Comparison of ENCODE assay signal across 35 cellular contexts in the genomic region with DNA sequence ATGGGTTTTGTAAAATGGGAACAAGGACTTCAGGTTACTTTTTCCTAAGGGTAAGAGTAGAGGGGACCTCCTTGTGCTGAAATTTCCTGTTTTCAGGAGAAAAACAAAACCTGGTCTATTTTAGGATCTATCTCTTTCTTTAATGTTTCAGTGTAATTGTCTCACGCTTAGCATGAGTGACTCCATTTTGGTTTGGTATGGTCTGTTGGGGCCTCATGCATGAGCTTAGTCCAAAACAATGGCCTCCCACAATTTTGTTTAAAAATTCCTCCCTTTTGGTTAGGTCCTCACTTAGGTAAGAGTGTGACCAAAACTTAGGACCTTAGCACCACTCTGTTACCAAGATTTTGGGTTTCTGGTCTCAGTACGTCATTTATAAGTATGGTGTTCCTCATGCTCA.
A peak's percentile ranks its signal among the peaks of the same experiment; 100 is the strongest.
DNase-seq lines count a peak whose midpoint lies in the region; ATAC-seq, FAIRE-seq and TF ChIP-seq lines count a peak whose summit lies in the region.
"Had no signal": no experiment of that assay in that cellular context is flagged by ENCODE, and none has a peak within 500 bp of the region (broad histone marks: within the 10 kb centered on the region; RNA-seq: fewer than 3 reads in every experiment).

No MANE protein-coding gene starts in this region.

- H2AFZ ChIP-seq in GM12878 (ENCODE audit: control insufficient read depth, low read depth, low read length) (no peak overlapping the region), K562 (ENCODE audit: low read depth, low read length) (no peak overlapping the region)

- POLR2A ChIA-PET in GM12878 (lab: Charles Lee) (no interaction called here), K562 (lab: Yijun Ruan, JAX) (no interaction called here)
- POLR2A ChIA-PET in activated CD8-positive, alpha-beta T cell treated with anti-CD3 and anti-CD28 coated beads for 36 hours (lab: Charles Lee) = no interaction called here

- H4K20me1 ChIP-seq in GM12878 (ENCODE audit: control insufficient read depth, insufficient read depth) (no peaks in the 10 kb centered on the region), K562 (replicated peaks; ENCODE audit: control insufficient read depth, insufficient read depth, low read length) (no peaks in the 10 kb centered on the region)
- H4K20me1 ChIP-seq: BLaER1; BLaER1 treated with 17β-estradiol and CSF1 and Interleukin-3, amounts not matched to agents 10 nM and 100 nM had no signal

- H3K36me3 ChIP-seq in GM12878 (ENCODE audit: control insufficient read depth in 2 of 2, insufficient read depth in 2 of 2, low read length in 1 of 2) = peaks cover 1 to 2% of the 10 kb centered on the region in 2 experiments; a peak in 1 of 4 replicates
- peaks cover 61% of the 10 kb centered on the region; the same call in 2 of the 3 replicates for H3K36me3 ChIP-seq in K562 (ENCODE audit: control insufficient read depth, insufficient read depth, low read length)
- peaks cover 68% of the 10 kb centered on the region for H3K36me3 ChIP-seq in suprapubic skin
- H3K36me3 ChIP-seq: BE2C had no signal

- intact Hi-C loops in GM12878 (cut with micrococcal nuclease; ENCODE audit: unreplicated experiment) (no loop called here), K562 (cut with micrococcal nuclease) (no loop called here)
- intact Hi-C loops in activated CD8-positive, alpha-beta T cell treated with anti-CD3 and anti-CD28 coated beads for 36 hours (cut with micrococcal nuclease) = no loop called here

- TF ChIP-seq POLR2A in GM12878 (IDR thresholded peaks at IDR 0.05; ENCODE audit: low read depth, low read length) = no peak
- TF ChIP-seq POLR2A in K562 (conservative IDR thresholded peaks at IDR 0.05) = no peak
- TF ChIP-seq POLR2A in suprapubic skin (IDR thresholded peaks at IDR 0.05) = no peak

- peak overlapping the region; percentile 35 for H3K27ac Mint-ChIP-seq in activated CD8-positive, alpha-beta memory T cell treated with anti-CD3 and anti-CD28 coated beads, Interleukin-2, amount 10 ng/mL, durations not matched to agents 7 days and 5 days
- no peak overlapping the region for H3K27ac Mint-ChIP-seq in activated CD8-positive, alpha-beta T cell treated with anti-CD3 and anti-CD28 coated beads for 36 hours
- H3K27ac Mint-ChIP-seq: B cell; CD4-positive, alpha-beta T cell; CD4-positive, CD25-positive, alpha-beta regulatory T cell; CD8-positive, alpha-beta T cell had no signal

- RAD21 ChIA-PET in GM12878 (lab: Charles Lee; ENCODE audit: unreplicated experiment) = no interaction called here

- H3K4me3 ChIP-seq in GM12878 = no peak overlapping the region
- no peak overlapping the region for H3K4me3 ChIP-seq in K562
- no peak overlapping the region for H3K4me3 ChIP-seq in suprapubic skin
- H3K4me3 ChIP-seq: A549; BLaER1; BLaER1 treated with 17β-estradiol and CSF1 and Interleukin-3, amounts not matched to agents 10 nM and 100 nM had no signal

- no peak for DNase-seq in activated CD8-positive, alpha-beta memory T cell treated with anti-CD3 and anti-CD28 coated beads, Interleukin-2, amount 10 ng/mL, durations not matched to agents 7 days and 5 days
- no peak for DNase-seq in activated CD8-positive, alpha-beta memory T cell treated with anti-CD3 and anti-CD28 coated beads, Interleukin-2, amount 50 U/mL, for 48 hours
- DNase-seq in GM12878 (ENCODE audit: low read depth, low spot score) (no peak), K562 (ENCODE audit: extremely low read depth in 1 of 4, low spot score in 3 of 4) (no peak), suprapubic skin (ENCODE audit: low spot score in 2 of 2) (no peak)
- DNase-seq in activated CD8-positive, alpha-beta T cell treated with anti-CD3 and anti-CD28 coated beads for 36 hours = no peak
- DNase-seq: 8988T; ACHN; AML-193; BE2C; C1 segment of cervical spinal cord; Caco-2; Calu3; CD4-positive, alpha-beta memory T cell; CD4-positive, alpha-beta T cell; CD4-positive, CD25-positive, alpha-beta regulatory T cell; CD8-positive, alpha-beta memory T cell; CD8-positive, alpha-beta T cell; COR-L47; DMS 273 treated with DMSO at 0.1 percent for 48 hours; DMS153; DMS53; DMS79; DMS79 treated with DMSO at 0.1 percent for 48 hours; DND-41; EL had no signal

- H3K27ac ChIP-seq in GM12878 (ENCODE audit: control insufficient read depth, insufficient read depth) (no peak overlapping the region), K562 (ENCODE audit: extremely low read depth, low read depth, low read length) (no peak overlapping the region), suprapubic skin (no peak overlapping the region)
- H3K27ac ChIP-seq: 22Rv1; A549; BLaER1; BLaER1 treated with 17β-estradiol and CSF1 and Interleukin-3, amounts not matched to agents 10 nM and 100 nM; C4-2B had no signal

- in situ Hi-C loops in GM12878 (cut with MboI) = no loop called here
- in situ Hi-C loops in K562 (cut with MboI) = no loop called here

- no peak for ATAC-seq in activated CD8-positive, alpha-beta memory T cell treated with anti-CD3 and anti-CD28 coated beads, Interleukin-2, amount 10 ng/mL, durations not matched to agents 7 days and 5 days
- no peak for ATAC-seq in GM12878
- ATAC-seq in K562 = no peak
- no peak for ATAC-seq in activated CD8-positive, alpha-beta T cell treated with anti-CD3 and anti-CD28 coated beads for 36 hours
- ATAC-seq: A549; CD8-positive, alpha-beta T cell had no signal

- H3K79me2 ChIP-seq in GM12878 (ENCODE audit: control insufficient read depth, insufficient read depth, low read length) (no peaks in the 10 kb centered on the region), K562 (ENCODE audit: control insufficient read depth, insufficient read depth, low read length) (no peaks in the 10 kb centered on the region)

- TF ChIP-seq CTCF in GM12878 (IDR thresholded peaks at IDR 0.05 in 2 of 3, conservative IDR thresholded peaks at IDR 0.05 in 1 of 3; ENCODE audit: control insufficient read depth in 2 of 3, extremely low read depth in 1 of 3, insufficient read depth in 1 of 3, low read depth in 3 of 3, low read length in 3 of 3) = no peak
- no peak for TF ChIP-seq CTCF in K562 (IDR thresholded peaks at IDR 0.05 in 2 of 3, conservative IDR thresholded peaks at IDR 0.05 in 1 of 3; ENCODE audit: insufficient read depth in 2 of 3, low read depth in 1 of 3, low read length in 3 of 3)
- no peak for TF ChIP-seq CTCF in activated CD8-positive, alpha-beta T cell treated with anti-CD3 and anti-CD28 coated beads for 36 hours (IDR thresholded peaks at IDR 0.05)
- no peak for TF ChIP-seq CTCF in suprapubic skin (IDR thresholded peaks at IDR 0.05)

- no peaks in the 10 kb centered on the region for H3K27me3 Mint-ChIP-seq in activated CD8-positive, alpha-beta memory T cell treated with anti-CD3 and anti-CD28 coated beads, Interleukin-2, amount 10 ng/mL, durations not matched to agents 7 days and 5 days
- H3K27me3 Mint-ChIP-seq in activated CD8-positive, alpha-beta T cell treated with anti-CD3 and anti-CD28 coated beads for 36 hours = no peaks in the 10 kb centered on the region
- H3K27me3 Mint-ChIP-seq: B cell; CD4-positive, alpha-beta memory T cell; CD4-positive, alpha-beta T cell; CD4-positive, CD25-positive, alpha-beta regulatory T cell; CD8-positive, alpha-beta memory T cell had no signal

- no peaks in the 10 kb centered on the region for H3K27me3 ChIP-seq in GM12878 (replicated peaks in 1 of 2; ENCODE audit: control insufficient read depth in 2 of 2, insufficient read depth in 2 of 2, low read length in 1 of 2)
- H3K27me3 ChIP-seq in K562 (ENCODE audit: control insufficient read depth in 2 of 2, insufficient read depth in 2 of 2, low read length in 2 of 2) = no peaks in the 10 kb centered on the region
- no peaks in the 10 kb centered on the region for H3K27me3 ChIP-seq in suprapubic skin
- H3K27me3 ChIP-seq: BE2C; BLaER1; BLaER1 treated with 17β-estradiol and CSF1 and Interleukin-3, amounts not matched to agents 10 nM and 100 nM had no signal

- H3K4me2 ChIP-seq in GM12878 (ENCODE audit: control insufficient read depth, insufficient read depth) (no peak overlapping the region), K562 (ENCODE audit: insufficient read depth, low read length) (no peak overlapping the region)
- H3K4me2 ChIP-seq: A549; BLaER1; BLaER1 treated with 17β-estradiol and CSF1 and Interleukin-3, amounts not matched to agents 10 nM and 100 nM had no signal

- CTCF ChIA-PET in activated CD8-positive, alpha-beta memory T cell treated with anti-CD3 and anti-CD28 coated beads, Interleukin-2, amount 10 ng/mL, durations not matched to agents 7 days and 5 days (lab: Charles Lee) = no interaction called here
- CTCF ChIA-PET in GM12878 (lab: Yijun Ruan, JAX) = no interaction called here
- CTCF ChIA-PET in K562 (lab: Yijun Ruan, JAX; ENCODE audit: low intra/inter-chr PET ratio) = no interaction called here
- CTCF ChIA-PET in activated CD8-positive, alpha-beta T cell treated with anti-CD3 and anti-CD28 coated beads for 36 hours (lab: Charles Lee) = interaction anchor here (1.4 kb wide), 1 partner anchor 133 kb away, joined by 3 read pairs; a partner anchor contains a TSS

- H3K9ac ChIP-seq in GM12878 (ENCODE audit: control insufficient read depth, insufficient read depth, low read length) (no peak overlapping the region), K562 (ENCODE audit: insufficient read depth in 1 of 2, low read depth in 2 of 2, low read length in 2 of 2) (no peak overlapping the region)
- H3K9ac ChIP-seq: BLaER1; BLaER1 treated with 17β-estradiol and CSF1 and Interleukin-3, amounts not matched to agents 10 nM and 100 nM had no signal

- H3K4me1 ChIP-seq in GM12878 (ENCODE audit: control insufficient read depth, insufficient read depth, low read length) = no peaks in the 10 kb centered on the region
- H3K4me1 ChIP-seq in K562 (replicated peaks in 1 of 2; ENCODE audit: control insufficient read depth in 2 of 2, insufficient read depth in 2 of 2, low read length in 2 of 2) = no peaks in the 10 kb centered on the region
- H3K4me1 ChIP-seq in suprapubic skin = no peaks in the 10 kb centered on the region
- H3K4me1 ChIP-seq: A549; BE2C; BLaER1; BLaER1 treated with 17β-estradiol and CSF1 and Interleukin-3, amounts not matched to agents 10 nM and 100 nM; Caco-2 had no signal

- H3K9me1 ChIP-seq in K562 (ENCODE audit: control insufficient read depth, insufficient read depth, low read length) = no peaks in the 10 kb centered on the region

- TF ChIP-seq RAD21 in GM12878 (IDR thresholded peaks at IDR 0.05; ENCODE audit: insufficient read depth, low read depth, low read length) (no peak), K562 (CRISPR knock-in tag; conservative IDR thresholded peaks at IDR 0.05 in 1 of 2, IDR thresholded peaks at IDR 0.05 in 1 of 2) (no peak)

- no peak overlapping the region for H3K4me3 Mint-ChIP-seq in activated CD8-positive, alpha-beta memory T cell treated with anti-CD3 and anti-CD28 coated beads, Interleukin-2, amount 10 ng/mL, durations not matched to agents 7 days and 5 days
- H3K4me3 Mint-ChIP-seq in activated CD8-positive, alpha-beta T cell treated with anti-CD3 and anti-CD28 coated beads for 36 hours = no peak overlapping the region
- H3K4me3 Mint-ChIP-seq: B cell; CD14-positive monocyte; CD4-positive, alpha-beta memory T cell; CD4-positive, alpha-beta T cell; CD4-positive, CD25-positive, alpha-beta regulatory T cell; CD8-positive, alpha-beta memory T cell; CD8-positive, alpha-beta T cell had no signal

- BruUV-seq in GM12878 (replicated peaks; lab: Mats Ljungman, UMichigan) (no TSS peak), K562 (replicated peaks; lab: Mats Ljungman, UMichigan) (no TSS peak)

- no peaks in the 10 kb centered on the region for H3K9me3 Mint-ChIP-seq in activated CD8-positive, alpha-beta memory T cell treated with anti-CD3 and anti-CD28 coated beads, Interleukin-2, amount 10 ng/mL, durations not matched to agents 7 days and 5 days (ENCODE audit: low read depth)
- H3K9me3 Mint-ChIP-seq in activated CD8-positive, alpha-beta T cell treated with anti-CD3 and anti-CD28 coated beads for 36 hours = no peaks in the 10 kb centered on the region
- H3K9me3 Mint-ChIP-seq: CD14-positive monocyte; CD4-positive, alpha-beta memory T cell; CD4-positive, alpha-beta T cell; CD4-positive, CD25-positive, alpha-beta regulatory T cell; CD8-positive, alpha-beta memory T cell; CD8-positive, alpha-beta T cell had no signal

- WGBS in GM12878 (ENCODE audit: insufficient coverage, insufficient replicate concordance, low lambda C conversion rate, missing lambda C conversion rate) = 96% methylated on average over 2 of the region's 2 CpGs
- 97% methylated on average over 2 of the region's 2 CpGs for WGBS in K562 (ENCODE audit: insufficient coverage, low coverage, missing lambda C conversion rate)
- WGBS in suprapubic skin = 96% methylated on average over 2 of the region's 2 CpGs

- H3K9me3 ChIP-seq in GM12878 (replicated peaks; ENCODE audit: control insufficient read depth, insufficient read depth, low read length) = no peaks in the 10 kb centered on the region
- no peaks in the 10 kb centered on the region for H3K9me3 ChIP-seq in K562 (replicated peaks; ENCODE audit: control insufficient read depth, insufficient read depth, low read depth, low read length)
- H3K9me3 ChIP-seq in suprapubic skin = no peaks in the 10 kb centered on the region
- H3K9me3 ChIP-seq: A549; BE2C; BLaER1; BLaER1 treated with 17β-estradiol and CSF1 and Interleukin-3, amounts not matched to agents 10 nM and 100 nM; Caco-2 had no signal

- SMC1A ChIA-PET in GM12878 (lab: Charles Lee; ENCODE audit: uncharacterized antibody, unreplicated experiment) = interaction anchor here (1.3 kb wide), 1 partner anchor 10 kb away, joined by 4 read pairs; no protein-coding TSS in a partner anchor

- peaks cover 39% of the 10 kb centered on the region for H3K36me3 Mint-ChIP-seq in activated CD8-positive, alpha-beta memory T cell treated with anti-CD3 and anti-CD28 coated beads, Interleukin-2, amount 10 ng/mL, durations not matched to agents 7 days and 5 days
- peaks cover 18% of the 10 kb centered on the region for H3K36me3 Mint-ChIP-seq in activated CD8-positive, alpha-beta T cell treated with anti-CD3 and anti-CD28 coated beads for 36 hours (ENCODE audit: low read depth)

- FAIRE-seq in GM12878 (lab: Jason Lieb, UNC) (peak; percentile 7), K562 (lab: Jason Lieb, UNC) (no peak)
- FAIRE-seq: A204.1, A549, D721Med had no signal

- H3K4me1 Mint-ChIP-seq in activated CD8-positive, alpha-beta memory T cell treated with anti-CD3 and anti-CD28 coated beads, Interleukin-2, amount 10 ng/mL, durations not matched to agents 7 days and 5 days = peaks cover 10% of the 10 kb centered on the region
- no peaks in the 10 kb centered on the region for H3K4me1 Mint-ChIP-seq in activated CD8-positive, alpha-beta T cell treated with anti-CD3 and anti-CD28 coated beads for 36 hours (ENCODE audit: low read depth)
- H3K4me1 Mint-ChIP-seq: B cell; CD14-positive monocyte; CD4-positive, alpha-beta memory T cell; CD4-positive, CD25-positive, alpha-beta regulatory T cell; CD8-positive, alpha-beta memory T cell had no signal

- TF ChIP-seq EP300 in GM12878 (IDR thresholded peaks at IDR 0.05; ENCODE audit: borderline replicate concordance in 1 of 2, control insufficient read depth in 1 of 2, low read depth in 2 of 2, low read length in 2 of 2) (no peak), K562 (IDR thresholded peaks at IDR 0.05; ENCODE audit: low read length) (no peak), suprapubic skin (IDR thresholded peaks at IDR 0.05) (no peak)
